ENCODE assay signal across 4 cellular contexts in genomic region chr4:85061974-85062373, GRCh38.
TF ChIP-seq lines count a peak whose summit lies in the region.

No MANE protein-coding gene starts in this region.

TF ChIP-seq in HepG2, 621 proteins besides CTCF, POLR2A, EP300 and RAD21:
- TF ChIP-seq MAFK (conservative IDR thresholded peaks at IDR 0.05 in 1 of 2, IDR thresholded peaks at IDR 0.05 in 1 of 2; ENCODE audit: low read length in 2 of 2), result peak; percentile 58 to 82; a peak in 3 of 4 replicates
- TF ChIP-seq ZNF781 (CRISPR knock-in tag; IDR thresholded peaks at IDR 0.05; ENCODE audit: borderline replicate concordance, not compliant biosample characterization), result no peak
- no peak for TF ChIP-seq ZBTB26 (CRISPR knock-in tag; IDR thresholded peaks at IDR 0.05; ENCODE audit: borderline replicate concordance)
- peak; percentile 78 for TF ChIP-seq MAFF (IDR thresholded peaks at IDR 0.05; ENCODE audit: low read depth, low read length)
- TF ChIP-seq RXRA (CRISPR knock-in tag; IDR thresholded peaks at IDR 0.05), result no peak
- TF ChIP-seq KLF6 (CRISPR knock-in tag; IDR thresholded peaks at IDR 0.05), result no peak
- TF ChIP-seq ZNF557 (CRISPR knock-in tag; IDR thresholded peaks at IDR 0.05), result no peak

TF ChIP-seq in A549, 52 proteins besides CTCF, POLR2A, EP300 and RAD21:
- TF ChIP-seq ELK1 (IDR thresholded peaks at IDR 0.05; ENCODE audit: low read depth, low read length) (no peak), MAFK (IDR thresholded peaks at IDR 0.05; ENCODE audit: partially characterized antibody) (peak; percentile 69)

TF ChIP-seq in IMR-90, 13 proteins besides CTCF, POLR2A, EP300 and RAD21:
- TF ChIP-seq BHLHE40 (IDR thresholded peaks at IDR 0.05; ENCODE audit: low read depth, low read length) (no peak), MAFK (IDR thresholded peaks at IDR 0.05; ENCODE audit: low read depth, low read length) (peak; percentile 69)

TF ChIP-seq in K562, 482 proteins besides CTCF, POLR2A, EP300 and RAD21:
- TF ChIP-seq ZNF316 (IDR thresholded peaks at IDR 0.05) (peak; percentile 51; the same call in 1 of the 2 replicates), C11orf30 (IDR thresholded peaks at IDR 0.05; ENCODE audit: low read depth) (peak; percentile 27; the same call in 1 of the 2 replicates), MAFG (tag; conservative IDR thresholded peaks at IDR 0.05) (0 out of 2 replicates have a peak, but pooled peaks have one; percentile 32), HEY1 (CRISPR knock-in tag; IDR thresholded peaks at IDR 0.05; ENCODE audit: borderline replicate concordance) (no peak)
